ENCODE assay signal across 1 cellular context in the genomic region with DNA sequence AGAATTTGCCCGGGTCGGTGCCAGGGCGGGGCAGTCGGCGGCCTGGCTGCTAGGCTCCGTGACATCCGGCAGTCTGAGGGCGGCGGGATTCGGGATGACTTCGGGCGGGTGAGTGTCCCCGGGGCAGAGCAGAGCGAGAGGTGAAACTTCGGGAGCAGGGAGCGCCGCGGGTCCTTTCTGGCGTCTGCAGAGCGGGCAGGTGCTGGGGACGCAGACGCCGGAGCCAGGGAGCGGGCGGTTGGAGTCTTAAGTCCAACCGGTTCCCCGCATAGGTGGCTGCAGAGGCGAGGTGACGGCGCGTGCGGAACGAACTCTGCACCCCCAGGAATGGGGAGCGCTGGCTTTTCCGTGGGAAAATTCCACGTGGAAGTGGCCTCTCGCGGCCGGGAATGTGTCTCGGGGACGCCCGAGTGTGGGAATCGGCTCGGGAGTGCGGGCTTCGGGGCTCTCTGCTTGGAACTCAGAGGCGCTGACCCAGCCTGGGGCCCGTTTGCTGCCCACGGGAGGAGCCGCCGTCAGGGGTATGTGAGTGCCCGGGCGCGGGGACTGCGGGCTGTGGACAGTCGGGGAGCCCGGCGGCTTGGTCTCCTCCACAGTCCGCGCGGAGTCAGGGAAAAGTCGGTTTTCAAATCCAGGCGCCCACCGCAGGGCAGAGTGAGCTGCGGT.
A peak's percentile ranks its signal among the peaks of the same experiment; 100 is the strongest.
TF ChIP-seq lines count a peak whose summit lies in the region.

B4GALNT2 (plus strand) TSS at position 71 of the 666 bp plus-strand sequence; CDS start at position 95, 24 bp downstream.

TF ChIP-seq in HepG2, 621 proteins besides CTCF, POLR2A, EP300 and RAD21 (continued from another document and continues in another):
- TF ChIP-seq, protein P1, sequence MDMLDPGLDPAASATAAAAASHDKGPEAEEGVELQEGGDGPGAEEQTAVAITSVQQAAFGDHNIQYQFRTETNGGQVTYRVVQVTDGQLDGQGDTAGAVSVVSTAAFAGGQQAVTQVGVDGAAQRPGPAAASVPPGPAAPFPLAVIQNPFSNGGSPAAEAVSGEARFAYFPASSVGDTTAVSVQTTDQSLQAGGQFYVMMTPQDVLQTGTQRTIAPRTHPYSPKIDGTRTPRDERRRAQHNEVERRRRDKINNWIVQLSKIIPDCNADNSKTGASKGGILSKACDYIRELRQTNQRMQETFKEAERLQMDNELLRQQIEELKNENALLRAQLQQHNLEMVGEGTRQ (IDR thresholded peaks at IDR 0.05; ENCODE audit: low read depth, low read length), result no peak
- TF ChIP-seq, protein P1 (CRISPR knock-in tag; IDR thresholded peaks at IDR 0.05; ENCODE audit: borderline replicate concordance), result no peak
- TF ChIP-seq WIZ (CRISPR knock-in tag; IDR thresholded peaks at IDR 0.05), result no peak
- no peak for TF ChIP-seq ZNF724P (CRISPR knock-in tag; IDR thresholded peaks at IDR 0.05; ENCODE audit: borderline replicate concordance)
- no peak for TF ChIP-seq ZBTB26 (CRISPR knock-in tag; IDR thresholded peaks at IDR 0.05; ENCODE audit: borderline replicate concordance)
- no peak for TF ChIP-seq ZBTB25 (CRISPR knock-in tag; IDR thresholded peaks at IDR 0.05)
- TF ChIP-seq ATAD3A (CRISPR knock-in tag; IDR thresholded peaks at IDR 0.05), result no peak
- TF ChIP-seq ZFYVE20 (CRISPR knock-in tag; IDR thresholded peaks at IDR 0.05; ENCODE audit: borderline replicate concordance, low read depth), result no peak
- TF ChIP-seq ZNF264 (CRISPR knock-in tag; IDR thresholded peaks at IDR 0.05), result 0 out of 2 replicates have a peak, but pooled peaks have one; percentile 14
- TF ChIP-seq ZNF446 (CRISPR knock-in tag; IDR thresholded peaks at IDR 0.05), result no peak
- no peak for TF ChIP-seq ZFP36L2 (CRISPR knock-in tag; IDR thresholded peaks at IDR 0.05)
- TF ChIP-seq, protein P2, sequence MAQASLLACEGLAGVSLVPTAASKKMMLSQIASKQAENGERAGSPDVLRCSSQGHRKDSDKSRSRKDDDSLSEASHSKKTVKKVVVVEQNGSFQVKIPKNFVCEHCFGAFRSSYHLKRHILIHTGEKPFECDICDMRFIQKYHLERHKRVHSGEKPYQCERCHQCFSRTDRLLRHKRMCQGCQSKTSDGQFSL (CRISPR knock-in tag; IDR thresholded peaks at IDR 0.05), result no peak
- 0 out of 2 replicates have a peak, but pooled peaks have one; percentile 60 for TF ChIP-seq ZNF775 (CRISPR knock-in tag; IDR thresholded peaks at IDR 0.05; ENCODE audit: borderline replicate concordance)
- peak; percentile 52; the same call in 1 of the 2 replicates for TF ChIP-seq ZNF749 (CRISPR knock-in tag; IDR thresholded peaks at IDR 0.05; ENCODE audit: borderline replicate concordance)
- peak; percentile 75; the same call in 1 of the 2 replicates for TF ChIP-seq ZNF598 (CRISPR knock-in tag; IDR thresholded peaks at IDR 0.05; ENCODE audit: borderline replicate concordance)
- TF ChIP-seq TBL1XR1 (IDR thresholded peaks at IDR 0.05; ENCODE audit: borderline replicate concordance, low read length, partially characterized antibody), result no peak
- TF ChIP-seq MEF2D (CRISPR knock-in tag; IDR thresholded peaks at IDR 0.05), result no peak
- peak; percentile 48; the same call in 1 of the 2 replicates for TF ChIP-seq IKZF5 (CRISPR knock-in tag; IDR thresholded peaks at IDR 0.05)
- TF ChIP-seq KDM5B (CRISPR knock-in tag; IDR thresholded peaks at IDR 0.05; ENCODE audit: borderline replicate concordance), result no peak
- no peak for TF ChIP-seq ZNF572 (CRISPR knock-in tag; IDR thresholded peaks at IDR 0.05)
- no peak for TF ChIP-seq TERF1 (CRISPR knock-in tag; IDR thresholded peaks at IDR 0.05)
- TF ChIP-seq, protein P3, sequence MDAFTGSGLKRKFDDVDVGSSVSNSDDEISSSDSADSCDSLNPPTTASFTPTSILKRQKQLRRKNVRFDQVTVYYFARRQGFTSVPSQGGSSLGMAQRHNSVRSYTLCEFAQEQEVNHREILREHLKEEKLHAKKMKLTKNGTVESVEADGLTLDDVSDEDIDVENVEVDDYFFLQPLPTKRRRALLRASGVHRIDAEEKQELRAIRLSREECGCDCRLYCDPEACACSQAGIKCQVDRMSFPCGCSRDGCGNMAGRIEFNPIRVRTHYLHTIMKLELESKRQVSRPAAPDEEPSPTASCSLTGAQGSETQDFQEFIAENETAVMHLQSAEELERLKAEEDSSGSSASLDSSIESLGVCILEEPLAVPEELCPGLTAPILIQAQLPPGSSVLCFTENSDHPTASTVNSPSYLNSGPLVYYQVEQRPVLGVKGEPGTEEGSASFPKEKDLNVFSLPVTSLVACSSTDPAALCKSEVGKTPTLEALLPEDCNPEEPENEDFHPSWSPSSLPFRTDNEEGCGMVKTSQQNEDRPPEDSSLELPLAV (CRISPR knock-in tag; conservative IDR thresholded peaks at IDR 0.05; ENCODE audit: low read depth), result no peak
- TF ChIP-seq, protein P4, sequence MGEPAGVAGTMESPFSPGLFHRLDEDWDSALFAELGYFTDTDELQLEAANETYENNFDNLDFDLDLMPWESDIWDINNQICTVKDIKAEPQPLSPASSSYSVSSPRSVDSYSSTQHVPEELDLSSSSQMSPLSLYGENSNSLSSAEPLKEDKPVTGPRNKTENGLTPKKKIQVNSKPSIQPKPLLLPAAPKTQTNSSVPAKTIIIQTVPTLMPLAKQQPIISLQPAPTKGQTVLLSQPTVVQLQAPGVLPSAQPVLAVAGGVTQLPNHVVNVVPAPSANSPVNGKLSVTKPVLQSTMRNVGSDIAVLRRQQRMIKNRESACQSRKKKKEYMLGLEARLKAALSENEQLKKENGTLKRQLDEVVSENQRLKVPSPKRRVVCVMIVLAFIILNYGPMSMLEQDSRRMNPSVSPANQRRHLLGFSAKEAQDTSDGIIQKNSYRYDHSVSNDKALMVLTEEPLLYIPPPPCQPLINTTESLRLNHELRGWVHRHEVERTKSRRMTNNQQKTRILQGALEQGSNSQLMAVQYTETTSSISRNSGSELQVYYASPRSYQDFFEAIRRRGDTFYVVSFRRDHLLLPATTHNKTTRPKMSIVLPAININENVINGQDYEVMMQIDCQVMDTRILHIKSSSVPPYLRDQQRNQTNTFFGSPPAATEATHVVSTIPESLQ (CRISPR knock-in tag; conservative IDR thresholded peaks at IDR 0.05), result no peak
- no peak for TF ChIP-seq TOE1 (CRISPR knock-in tag; IDR thresholded peaks at IDR 0.05)
- no peak for TF ChIP-seq SIN3A (IDR thresholded peaks at IDR 0.05; ENCODE audit: borderline replicate concordance, low read depth, low read length)
- TF ChIP-seq ZNF496 (CRISPR knock-in tag; IDR thresholded peaks at IDR 0.05; ENCODE audit: insufficient replicate concordance), result no peak
- TF ChIP-seq, protein P5, sequence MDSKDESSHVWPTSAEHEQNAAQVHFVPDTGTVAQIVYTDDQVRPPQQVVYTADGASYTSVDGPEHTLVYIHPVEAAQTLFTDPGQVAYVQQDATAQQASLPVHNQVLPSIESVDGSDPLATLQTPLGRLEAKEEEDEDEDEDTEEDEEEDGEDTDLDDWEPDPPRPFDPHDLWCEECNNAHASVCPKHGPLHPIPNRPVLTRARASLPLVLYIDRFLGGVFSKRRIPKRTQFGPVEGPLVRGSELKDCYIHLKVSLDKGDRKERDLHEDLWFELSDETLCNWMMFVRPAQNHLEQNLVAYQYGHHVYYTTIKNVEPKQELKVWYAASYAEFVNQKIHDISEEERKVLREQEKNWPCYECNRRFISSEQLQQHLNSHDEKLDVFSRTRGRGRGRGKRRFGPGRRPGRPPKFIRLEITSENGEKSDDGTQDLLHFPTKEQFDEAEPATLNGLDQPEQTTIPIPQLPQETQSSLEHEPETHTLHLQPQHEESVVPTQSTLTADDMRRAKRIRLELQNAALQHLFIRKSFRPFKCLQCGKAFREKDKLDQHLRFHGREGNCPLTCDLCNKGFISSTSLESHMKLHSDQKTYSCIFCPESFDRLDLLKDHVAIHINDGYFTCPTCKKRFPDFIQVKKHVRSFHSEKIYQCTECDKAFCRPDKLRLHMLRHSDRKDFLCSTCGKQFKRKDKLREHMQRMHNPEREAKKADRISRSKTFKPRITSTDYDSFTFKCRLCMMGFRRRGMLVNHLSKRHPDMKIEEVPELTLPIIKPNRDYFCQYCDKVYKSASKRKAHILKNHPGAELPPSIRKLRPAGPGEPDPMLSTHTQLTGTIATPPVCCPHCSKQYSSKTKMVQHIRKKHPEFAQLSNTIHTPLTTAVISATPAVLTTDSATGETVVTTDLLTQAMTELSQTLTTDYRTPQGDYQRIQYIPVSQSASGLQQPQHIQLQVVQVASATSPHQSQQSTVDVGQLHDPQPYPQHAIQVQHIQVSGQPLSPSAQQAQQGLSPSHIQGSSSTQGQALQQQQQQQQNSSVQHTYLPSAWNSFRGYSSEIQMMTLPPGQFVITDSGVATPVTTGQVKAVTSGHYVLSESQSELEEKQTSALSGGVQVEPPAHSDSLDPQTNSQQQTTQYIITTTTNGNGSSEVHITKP (CRISPR knock-in tag; IDR thresholded peaks at IDR 0.05; ENCODE audit: low read depth), result no peak
- TF ChIP-seq FLYWCH1 (CRISPR knock-in tag; IDR thresholded peaks at IDR 0.05), result no peak
- TF ChIP-seq TP53 (CRISPR knock-in tag; conservative IDR thresholded peaks at IDR 0.05), result no peak
- TF ChIP-seq RARG (CRISPR knock-in tag; IDR thresholded peaks at IDR 0.05; ENCODE audit: low read depth), result no peak
- TF ChIP-seq, protein P6, sequence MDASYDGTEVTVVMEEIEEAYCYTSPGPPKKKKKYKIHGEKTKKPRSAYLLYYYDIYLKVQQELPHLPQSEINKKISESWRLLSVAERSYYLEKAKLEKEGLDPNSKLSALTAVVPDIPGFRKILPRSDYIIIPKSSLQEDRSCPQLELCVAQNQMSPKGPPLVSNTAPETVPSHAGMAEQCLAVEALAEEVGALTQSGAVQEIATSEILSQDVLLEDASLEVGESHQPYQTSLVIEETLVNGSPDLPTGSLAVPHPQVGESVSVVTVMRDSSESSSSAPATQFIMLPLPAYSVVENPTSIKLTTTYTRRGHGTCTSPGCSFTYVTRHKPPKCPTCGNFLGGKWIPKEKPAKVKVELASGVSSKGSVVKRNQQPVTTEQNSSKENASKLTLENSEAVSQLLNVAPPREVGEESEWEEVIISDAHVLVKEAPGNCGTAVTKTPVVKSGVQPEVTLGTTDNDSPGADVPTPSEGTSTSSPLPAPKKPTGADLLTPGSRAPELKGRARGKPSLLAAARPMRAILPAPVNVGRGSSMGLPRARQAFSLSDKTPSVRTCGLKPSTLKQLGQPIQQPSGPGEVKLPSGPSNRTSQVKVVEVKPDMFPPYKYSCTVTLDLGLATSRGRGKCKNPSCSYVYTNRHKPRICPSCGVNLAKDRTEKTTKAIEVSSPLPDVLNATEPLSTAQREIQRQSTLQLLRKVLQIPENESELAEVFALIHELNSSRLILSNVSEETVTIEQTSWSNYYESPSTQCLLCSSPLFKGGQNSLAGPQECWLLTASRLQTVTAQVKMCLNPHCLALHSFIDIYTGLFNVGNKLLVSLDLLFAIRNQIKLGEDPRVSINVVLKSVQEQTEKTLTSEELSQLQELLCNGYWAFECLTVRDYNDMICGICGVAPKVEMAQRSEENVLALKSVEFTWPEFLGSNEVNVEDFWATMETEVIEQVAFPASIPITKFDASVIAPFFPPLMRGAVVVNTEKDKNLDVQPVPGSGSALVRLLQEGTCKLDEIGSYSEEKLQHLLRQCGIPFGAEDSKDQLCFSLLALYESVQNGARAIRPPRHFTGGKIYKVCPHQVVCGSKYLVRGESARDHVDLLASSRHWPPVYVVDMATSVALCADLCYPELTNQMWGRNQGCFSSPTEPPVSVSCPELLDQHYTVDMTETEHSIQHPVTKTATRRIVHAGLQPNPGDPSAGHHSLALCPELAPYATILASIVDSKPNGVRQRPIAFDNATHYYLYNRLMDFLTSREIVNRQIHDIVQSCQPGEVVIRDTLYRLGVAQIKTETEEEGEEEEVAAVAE (CRISPR knock-in tag; IDR thresholded peaks at IDR 0.05; ENCODE audit: borderline replicate concordance), result no peak
- no peak for TF ChIP-seq ZNF251 (CRISPR knock-in tag; IDR thresholded peaks at IDR 0.05)
- TF ChIP-seq LBX2 (CRISPR knock-in tag; IDR thresholded peaks at IDR 0.05; ENCODE audit: borderline replicate concordance), result no peak
- TF ChIP-seq CEBPB (IDR thresholded peaks at IDR 0.05; ENCODE audit: borderline replicate concordance, low read depth, low read length), result no peak
